34 cellular contexts compared by ENCODE assay signal in genomic region chr12:21998295-21998694, GRCh38.
"Had no signal": no experiment of that assay in that cellular context is flagged by ENCODE, and none has a peak within 500 bp of the region (broad histone marks: within the 10 kb centered on the region; RNA-seq: fewer than 3 reads in every experiment).

No MANE protein-coding gene starts in this region.

- H3K9ac ChIP-seq: KMS-11 had no signal

- H3K27me3 ChIP-seq: MG63 had no signal

- H3K36me3 ChIP-seq: MG63 had no signal

- H3K4me2 ChIP-seq: KMS-11 had no signal

- H3K9me3 ChIP-seq: MG63 had no signal

- H3K27ac ChIP-seq: KMS-11 had no signal

- H3K4me3 ChIP-seq: MG63 had no signal

- DNase-seq: Karpas-422, Kasumi-1, KG1, MG63, MM.1S, MV-4-11, NCI-H1048, NCI-H1092, NCI-H1092 treated with DMSO at 0.1 percent for 48 hours, NCI-H1105, NCI-H1105 treated with DMSO at 0.1 percent for 48 hours, NCI-H1417, NCI-H1417 treated with DMSO at 0.1 percent for 48 hours, NCI-H1436, NCI-H1436 treated with DMSO at 0.1 percent for 48 hours, NCI-H146, NCI-H1694, NCI-H1694 treated with DMSO at 0.1 percent for 48 hours, NCI-H187, NCI-H187 treated with DMSO at 0.1 percent for 48 hours, NCI-H1930, NCI-H2029, NCI-H2029 treated with DMSO at 0.1 percent for 48 hours, NCI-H2081, NCI-H2081 treated with DMSO at 0.1 percent for 48 hours, NCI-H2107, NCI-H2171, NCI-H2171 treated with DMSO at 0.1 percent for 48 hours, NCI-H2227 treated with DMSO at 0.1 percent for 48 hours, NCI-H226, NCI-H345, NCI-H446, NCI-H446 treated with DMSO at 0.1 percent for 48 hours had no signal
